In the genomic region with DNA sequence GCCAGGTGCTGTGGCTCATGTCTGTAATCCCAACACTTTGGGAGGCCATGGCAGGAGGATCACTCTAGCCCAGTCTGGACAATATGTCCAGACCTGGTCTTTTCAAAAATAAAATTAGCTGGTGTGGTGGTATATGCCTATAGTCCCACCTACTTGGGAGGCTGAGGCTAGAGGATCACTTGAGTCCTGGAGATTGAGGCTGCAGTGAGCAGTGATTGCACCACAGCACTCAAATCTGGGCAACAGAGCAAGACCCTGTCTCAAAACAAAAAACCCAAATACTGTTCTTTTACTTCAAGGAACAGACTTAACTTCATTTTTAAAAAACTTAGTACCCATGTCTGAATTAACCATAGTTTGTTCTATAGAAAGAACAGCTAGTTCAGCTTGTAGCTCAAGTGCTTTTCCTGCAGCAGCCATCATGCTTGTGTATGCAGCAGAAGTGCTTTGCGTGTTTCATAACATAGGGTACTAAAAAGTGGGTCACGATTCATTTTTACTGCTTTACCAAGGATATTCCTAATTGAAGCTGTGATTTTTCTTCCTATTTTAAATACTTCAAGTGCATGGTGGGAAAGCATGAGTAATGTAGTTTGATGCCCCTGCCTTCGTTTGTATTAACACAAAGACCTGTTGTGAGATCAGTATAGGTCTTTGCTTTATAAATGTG, we compare ENCODE assay signal across 18 cellular contexts. TPM values are rescaled to one million over a fixed set of nuclear protein-coding genes. Genes with fewer than 3 reads are reported as not detected.
DNase-seq lines count a peak whose midpoint lies in the region; ATAC-seq and TF ChIP-seq lines count a peak whose summit lies in the region.
"Had no signal": no experiment of that assay in that cellular context is flagged by ENCODE, and none has a peak within 500 bp of the region (broad histone marks: within the 10 kb centered on the region; RNA-seq: fewer than 3 reads in every experiment).

No MANE protein-coding gene starts in this region.

- no peak overlapping the region for H3K9ac ChIP-seq in BLaER1 treated with 17β-estradiol and CSF1 and Interleukin-3, amounts not matched to agents 10 nM and 100 nM

- peaks cover 80 to 96% (median 96%) of the 10 kb centered on the region in 3 donors for H3K4me1 Mint-ChIP-seq in CD8-positive, alpha-beta memory T cell
- H3K4me1 Mint-ChIP-seq in activated T-helper 17 cell treated with anti-CD3 and anti-CD28 coated beads, Interleukin-2, amount 50 U/mL, for 72 hours, result peaks cover 46% of the 10 kb centered on the region
- peaks cover 26% of the 10 kb centered on the region for H3K4me1 Mint-ChIP-seq in progenitor cell of endocrine pancreas (ENCODE audit: low read depth)

- no peak overlapping the region for H3K27ac ChIP-seq in BLaER1 treated with 17β-estradiol and CSF1 and Interleukin-3, amounts not matched to agents 10 nM and 100 nM
- no peak overlapping the region for H3K27ac ChIP-seq in CD8-positive, alpha-beta memory T cell (ENCODE audit: low read depth, low read length)

- H4K20me1 ChIP-seq in BLaER1 treated with 17β-estradiol and CSF1 and Interleukin-3, amounts not matched to agents 10 nM and 100 nM, result peaks cover 100% of the 10 kb centered on the region in 11 experiments

- no peaks in the 10 kb centered on the region for H3K9me3 Mint-ChIP-seq in CD8-positive, alpha-beta memory T cell
- H3K9me3 Mint-ChIP-seq in activated T-helper 17 cell treated with anti-CD3 and anti-CD28 coated beads, Interleukin-2, amount 50 U/mL, for 72 hours, result no peaks in the 10 kb centered on the region
- no peaks in the 10 kb centered on the region for H3K9me3 Mint-ChIP-seq in progenitor cell of endocrine pancreas (ENCODE audit: low read depth)
- H3K9me3 Mint-ChIP-seq: activated B cell treated with CpG ODN at 0.5 μM for 24 hours had no signal

- H3K4me3 Mint-ChIP-seq in CD8-positive, alpha-beta memory T cell, result peak overlapping the region in 4 of 7 donors; percentile 8 to 23 (median 18)
- H3K4me3 Mint-ChIP-seq in activated T-helper 17 cell treated with anti-CD3 and anti-CD28 coated beads, Interleukin-2, amount 50 U/mL, for 72 hours, result peak overlapping the region; percentile 95
- H3K4me3 Mint-ChIP-seq in progenitor cell of endocrine pancreas (ENCODE audit: low read depth), result no peak overlapping the region
- H3K4me3 Mint-ChIP-seq: activated B cell treated with CpG ODN at 0.5 μM for 24 hours had no signal

- peaks cover 0 to 67% (median 9%) of the 10 kb centered on the region in 3 donors for H3K36me3 Mint-ChIP-seq in CD8-positive, alpha-beta memory T cell
- peaks cover 100% of the 10 kb centered on the region for H3K36me3 Mint-ChIP-seq in activated T-helper 17 cell treated with anti-CD3 and anti-CD28 coated beads, Interleukin-2, amount 50 U/mL, for 72 hours (ENCODE audit: low read depth)
- H3K36me3 Mint-ChIP-seq in progenitor cell of endocrine pancreas (ENCODE audit: insufficient read depth), result peaks cover 13% of the 10 kb centered on the region

- peak overlapping the region in 6 of 8 donors; percentile 15 to 72 (median 50) for H3K27ac Mint-ChIP-seq in CD8-positive, alpha-beta memory T cell
- H3K27ac Mint-ChIP-seq in activated T-helper 17 cell treated with anti-CD3 and anti-CD28 coated beads, Interleukin-2, amount 50 U/mL, for 72 hours, result no peak overlapping the region
- H3K27ac Mint-ChIP-seq in progenitor cell of endocrine pancreas, result peak overlapping the region; percentile 76

- POLR2A ChIA-PET in CD8-positive, alpha-beta memory T cell (lab: Charles Lee), result no interaction called here

- H3K9me3 ChIP-seq in BLaER1 treated with 17β-estradiol and CSF1 and Interleukin-3, amounts not matched to agents 10 nM and 100 nM (replicated peaks in 1 of 11), result no peaks in the 10 kb centered on the region
- no peaks in the 10 kb centered on the region for H3K9me3 ChIP-seq in CD8-positive, alpha-beta memory T cell (ENCODE audit: low read length)
- H3K9me3 ChIP-seq: stomach had no signal

- no peaks in the 10 kb centered on the region for H3K27me3 ChIP-seq in BLaER1 treated with 17β-estradiol and CSF1 and Interleukin-3, amounts not matched to agents 10 nM and 100 nM
- H3K27me3 ChIP-seq in CD8-positive, alpha-beta memory T cell (ENCODE audit: insufficient read depth, low read length, poor library complexity, severe bottlenecking), result no peaks in the 10 kb centered on the region
- H3K27me3 ChIP-seq: stomach had no signal

- TF ChIP-seq CTCF in progenitor cell of endocrine pancreas (IDR thresholded peaks at IDR 0.05; ENCODE audit: unreplicated experiment), result no peak

- no peak for ATAC-seq in activated T-helper 17 cell treated with anti-CD3 and anti-CD28 coated beads, Interleukin-2, amount 50 U/mL, for 72 hours (replicated peaks)
- ATAC-seq in esophagus mucosa, result no peak
- ATAC-seq: GM12878 had no signal

- no peaks in the 10 kb centered on the region for H3K27me3 Mint-ChIP-seq in CD8-positive, alpha-beta memory T cell
- no peaks in the 10 kb centered on the region for H3K27me3 Mint-ChIP-seq in activated T-helper 17 cell treated with anti-CD3 and anti-CD28 coated beads, Interleukin-2, amount 50 U/mL, for 72 hours
- no peaks in the 10 kb centered on the region for H3K27me3 Mint-ChIP-seq in progenitor cell of endocrine pancreas
- H3K27me3 Mint-ChIP-seq: activated B cell treated with CpG ODN at 0.5 μM for 24 hours had no signal

- no peak overlapping the region for H3K4me3 ChIP-seq in BLaER1 treated with 17β-estradiol and CSF1 and Interleukin-3, amounts not matched to agents 10 nM and 100 nM
- H3K4me3 ChIP-seq in CD8-positive, alpha-beta memory T cell (ENCODE audit: low read length), result no peak overlapping the region
- H3K4me3 ChIP-seq: coronary artery, stomach had no signal

- CTCF ChIA-PET in CD8-positive, alpha-beta memory T cell (lab: Charles Lee), result interaction anchor here (1.3 to 3.3 kb wide), 2 partner anchors 23 to 112 kb away, joined by 5 to 11 read pairs; no protein-coding TSS in a partner anchor

- H3K4me2 ChIP-seq in BLaER1 treated with 17β-estradiol and CSF1 and Interleukin-3, amounts not matched to agents 10 nM and 100 nM, result peak overlapping the region in 7 of 11 experiments; percentile 2 to 100 (median 86); a peak in 7 of 22 replicates

- peaks cover 59 to 94% (median 88%) of the 10 kb centered on the region in 11 experiments for H3K36me3 ChIP-seq in BLaER1 treated with 17β-estradiol and CSF1 and Interleukin-3, amounts not matched to agents 10 nM and 100 nM
- H3K36me3 ChIP-seq in CD8-positive, alpha-beta memory T cell (ENCODE audit: insufficient read depth, low read length), result peaks cover 3% of the 10 kb centered on the region

- DNase-seq in CD8-positive, alpha-beta memory T cell, result no peak
- DNase-seq in progenitor cell of endocrine pancreas (ENCODE audit: low spot score, unreplicated experiment) (no peak), NCI-H748 (lab: John Stamatoyannopoulos, UW; ENCODE audit: unreplicated experiment) (no peak), AG20443 (ENCODE audit: low spot score) (no peak)
- DNase-seq: activated B cell treated with CpG ODN at 0.5 μM for 24 hours; activated effector memory CD4-positive, alpha-beta T cell treated with anti-CD3 and anti-CD28 coated beads, Interleukin-2, amount 50 U/mL, for 16 hours; GF-D8; Kasumi-1; midbrain; NCI-H1417; NCI-H69; OCI-M1; stomach had no signal

- peaks cover 84 to 97% (median 89%) of the 10 kb centered on the region in 10 experiments for H3K4me1 ChIP-seq in BLaER1 treated with 17β-estradiol and CSF1 and Interleukin-3, amounts not matched to agents 10 nM and 100 nM
- H3K4me1 ChIP-seq in CD8-positive, alpha-beta memory T cell (ENCODE audit: insufficient read depth, low read length), result peaks cover 92% of the 10 kb centered on the region

RNA-seq across cellular contexts. Expression of a gene that starts 5.9 kb away (rescaled TPM):
- 100 to 1,000 TPM; 346 to 349 TPM for total RNA-seq in CD8-positive, alpha-beta memory T cell
- polyA plus RNA-seq in CD8-positive, alpha-beta memory T cell, result 207 TPM
- 100 to 1,000 TPM; 365 to 426 TPM for total RNA-seq in activated T-helper 17 cell treated with anti-CD3 and anti-CD28 coated beads, Interleukin-2, amount 50 U/mL, for 72 hours
- 213 and 220 TPM in 2 replicates for total RNA-seq in progenitor cell of endocrine pancreas
- 235 TPM for total RNA-seq in esophagus mucosa

RNA-seq across cellular contexts. Expression of a gene that starts 29.7 kb away (rescaled TPM):
- 1 to 10 TPM; 1.9 to 2.8 TPM for total RNA-seq in CD8-positive, alpha-beta memory T cell
- 6.5 TPM for polyA plus RNA-seq in CD8-positive, alpha-beta memory T cell
- total RNA-seq in activated T-helper 17 cell treated with anti-CD3 and anti-CD28 coated beads, Interleukin-2, amount 50 U/mL, for 72 hours, result 10 to 100 TPM in 1 of 2 donors, 1 to 10 TPM in 1; 6.5 to 11.3 TPM
- total RNA-seq in progenitor cell of endocrine pancreas, result 0.89 and 1.1 TPM in 2 replicates
- total RNA-seq in esophagus mucosa, result 1.2 TPM
